In the genomic region with DNA sequence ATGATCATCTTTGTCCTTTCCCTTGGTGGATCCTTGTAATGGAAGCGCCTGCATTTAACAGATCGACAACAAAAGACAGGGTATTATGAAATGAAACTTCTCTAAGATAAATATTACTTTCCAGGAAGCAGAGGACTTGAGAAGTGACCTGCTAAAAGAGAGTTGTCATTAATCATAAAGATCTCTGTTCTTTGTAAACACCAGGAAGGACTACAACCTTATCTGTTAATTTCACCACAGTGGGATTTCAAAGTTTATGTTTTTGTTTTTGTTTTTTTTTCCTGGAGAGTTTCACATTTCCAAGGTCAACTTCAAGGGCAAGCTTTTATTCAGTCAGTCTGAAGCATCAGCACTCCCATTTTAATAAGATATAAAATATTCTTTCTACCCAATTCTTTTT, we compare ENCODE assay signal across 3 cellular contexts.
TF ChIP-seq lines count a peak whose summit lies in the region.

No MANE protein-coding gene starts in this region.

TF ChIP-seq in HEK293, 187 proteins besides CTCF, POLR2A, EP300 and RAD21:
- TF ChIP-seq, protein P1, sequence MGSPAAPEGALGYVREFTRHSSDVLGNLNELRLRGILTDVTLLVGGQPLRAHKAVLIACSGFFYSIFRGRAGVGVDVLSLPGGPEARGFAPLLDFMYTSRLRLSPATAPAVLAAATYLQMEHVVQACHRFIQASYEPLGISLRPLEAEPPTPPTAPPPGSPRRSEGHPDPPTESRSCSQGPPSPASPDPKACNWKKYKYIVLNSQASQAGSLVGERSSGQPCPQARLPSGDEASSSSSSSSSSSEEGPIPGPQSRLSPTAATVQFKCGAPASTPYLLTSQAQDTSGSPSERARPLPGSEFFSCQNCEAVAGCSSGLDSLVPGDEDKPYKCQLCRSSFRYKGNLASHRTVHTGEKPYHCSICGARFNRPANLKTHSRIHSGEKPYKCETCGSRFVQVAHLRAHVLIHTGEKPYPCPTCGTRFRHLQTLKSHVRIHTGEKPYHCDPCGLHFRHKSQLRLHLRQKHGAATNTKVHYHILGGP (tag by site-specific recombination; IDR thresholded peaks at IDR 0.05), result peak; percentile 79
- TF ChIP-seq, protein P2, sequence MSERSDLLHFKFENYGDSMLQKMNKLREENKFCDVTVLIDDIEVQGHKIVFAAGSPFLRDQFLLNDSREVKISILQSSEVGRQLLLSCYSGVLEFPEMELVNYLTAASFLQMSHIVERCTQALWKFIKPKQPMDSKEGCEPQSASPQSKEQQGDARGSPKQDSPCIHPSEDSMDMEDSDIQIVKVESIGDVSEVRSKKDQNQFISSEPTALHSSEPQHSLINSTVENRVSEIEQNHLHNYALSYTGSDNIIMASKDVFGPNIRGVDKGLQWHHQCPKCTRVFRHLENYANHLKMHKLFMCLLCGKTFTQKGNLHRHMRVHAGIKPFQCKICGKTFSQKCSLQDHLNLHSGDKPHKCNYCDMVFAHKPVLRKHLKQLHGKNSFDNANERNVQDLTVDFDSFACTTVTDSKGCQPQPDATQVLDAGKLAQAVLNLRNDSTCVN (tag by site-specific recombination; optimal IDR thresholded peaks at IDR 0.05), result no peak
- TF ChIP-seq ZIC2 (tag by site-specific recombination; IDR thresholded peaks at IDR 0.05), result no peak
- TF ChIP-seq RBAK (tag by site-specific recombination; IDR thresholded peaks at IDR 0.05), result no peak
- TF ChIP-seq, protein P3, sequence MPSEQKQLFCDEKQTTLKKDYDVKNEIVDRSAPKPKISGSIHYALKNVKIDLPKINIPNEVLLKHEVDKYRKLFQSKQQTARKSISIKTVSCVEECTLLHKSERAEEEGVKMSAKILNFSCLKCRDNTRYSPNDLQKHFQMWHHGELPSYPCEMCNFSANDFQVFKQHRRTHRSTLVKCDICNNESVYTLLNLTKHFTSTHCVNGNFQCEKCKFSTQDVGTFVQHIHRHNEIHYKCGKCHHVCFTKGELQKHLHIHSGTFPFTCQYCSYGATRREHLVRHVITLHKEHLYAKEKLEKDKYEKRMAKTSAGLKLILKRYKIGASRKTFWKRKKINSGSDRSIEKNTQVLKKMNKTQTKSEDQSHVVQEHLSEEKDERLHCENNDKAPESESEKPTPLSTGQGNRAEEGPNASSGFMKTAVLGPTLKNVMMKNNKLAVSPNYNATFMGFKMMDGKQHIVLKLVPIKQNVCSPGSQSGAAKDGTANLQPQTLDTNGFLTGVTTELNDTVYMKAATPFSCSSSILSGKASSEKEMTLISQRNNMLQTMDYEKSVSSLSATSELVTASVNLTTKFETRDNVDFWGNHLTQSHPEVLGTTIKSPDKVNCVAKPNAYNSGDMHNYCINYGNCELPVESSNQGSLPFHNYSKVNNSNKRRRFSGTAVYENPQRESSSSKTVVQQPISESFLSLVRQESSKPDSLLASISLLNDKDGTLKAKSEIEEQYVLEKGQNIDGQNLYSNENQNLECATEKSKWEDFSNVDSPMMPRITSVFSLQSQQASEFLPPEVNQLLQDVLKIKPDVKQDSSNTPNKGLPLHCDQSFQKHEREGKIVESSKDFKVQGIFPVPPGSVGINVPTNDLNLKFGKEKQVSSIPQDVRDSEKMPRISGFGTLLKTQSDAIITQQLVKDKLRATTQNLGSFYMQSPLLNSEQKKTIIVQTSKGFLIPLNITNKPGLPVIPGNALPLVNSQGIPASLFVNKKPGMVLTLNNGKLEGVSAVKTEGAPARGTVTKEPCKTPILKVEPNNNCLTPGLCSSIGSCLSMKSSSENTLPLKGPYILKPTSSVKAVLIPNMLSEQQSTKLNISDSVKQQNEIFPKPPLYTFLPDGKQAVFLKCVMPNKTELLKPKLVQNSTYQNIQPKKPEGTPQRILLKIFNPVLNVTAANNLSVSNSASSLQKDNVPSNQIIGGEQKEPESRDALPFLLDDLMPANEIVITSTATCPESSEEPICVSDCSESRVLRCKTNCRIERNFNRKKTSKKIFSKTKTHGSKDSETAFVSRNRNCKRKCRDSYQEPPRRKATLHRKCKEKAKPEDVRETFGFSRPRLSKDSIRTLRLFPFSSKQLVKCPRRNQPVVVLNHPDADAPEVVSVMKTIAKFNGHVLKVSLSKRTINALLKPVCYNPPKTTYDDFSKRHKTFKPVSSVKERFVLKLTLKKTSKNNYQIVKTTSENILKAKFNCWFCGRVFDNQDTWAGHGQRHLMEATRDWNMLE (tag by site-specific recombination; conservative IDR thresholded peaks at IDR 0.05; ENCODE audit: low read depth), result no peak

TF ChIP-seq in IMR-90, 13 proteins besides CTCF, POLR2A, EP300 and RAD21:
- no peak for TF ChIP-seq CEBPB (IDR thresholded peaks at IDR 0.05; ENCODE audit: low read depth, low read length)

TF ChIP-seq in HepG2, 621 proteins besides CTCF, POLR2A, EP300 and RAD21:
- TF ChIP-seq ZNF558 (CRISPR knock-in tag; IDR thresholded peaks at IDR 0.05; ENCODE audit: borderline replicate concordance) (no peak), KLF9 (CRISPR knock-in tag; IDR thresholded peaks at IDR 0.05; ENCODE audit: low read depth) (no peak), ETV6 (CRISPR knock-in tag; conservative IDR thresholded peaks at IDR 0.05) (no peak), HOXA5 (CRISPR knock-in tag; IDR thresholded peaks at IDR 0.05) (no peak), GPN1 (CRISPR knock-in tag; IDR thresholded peaks at IDR 0.05; ENCODE audit: borderline replicate concordance) (no peak), DNMT3B (CRISPR knock-in tag; conservative IDR thresholded peaks at IDR 0.05) (no peak), SSRP1 (CRISPR knock-in tag; IDR thresholded peaks at IDR 0.05) (no peak)
- TF ChIP-seq, protein P4, sequence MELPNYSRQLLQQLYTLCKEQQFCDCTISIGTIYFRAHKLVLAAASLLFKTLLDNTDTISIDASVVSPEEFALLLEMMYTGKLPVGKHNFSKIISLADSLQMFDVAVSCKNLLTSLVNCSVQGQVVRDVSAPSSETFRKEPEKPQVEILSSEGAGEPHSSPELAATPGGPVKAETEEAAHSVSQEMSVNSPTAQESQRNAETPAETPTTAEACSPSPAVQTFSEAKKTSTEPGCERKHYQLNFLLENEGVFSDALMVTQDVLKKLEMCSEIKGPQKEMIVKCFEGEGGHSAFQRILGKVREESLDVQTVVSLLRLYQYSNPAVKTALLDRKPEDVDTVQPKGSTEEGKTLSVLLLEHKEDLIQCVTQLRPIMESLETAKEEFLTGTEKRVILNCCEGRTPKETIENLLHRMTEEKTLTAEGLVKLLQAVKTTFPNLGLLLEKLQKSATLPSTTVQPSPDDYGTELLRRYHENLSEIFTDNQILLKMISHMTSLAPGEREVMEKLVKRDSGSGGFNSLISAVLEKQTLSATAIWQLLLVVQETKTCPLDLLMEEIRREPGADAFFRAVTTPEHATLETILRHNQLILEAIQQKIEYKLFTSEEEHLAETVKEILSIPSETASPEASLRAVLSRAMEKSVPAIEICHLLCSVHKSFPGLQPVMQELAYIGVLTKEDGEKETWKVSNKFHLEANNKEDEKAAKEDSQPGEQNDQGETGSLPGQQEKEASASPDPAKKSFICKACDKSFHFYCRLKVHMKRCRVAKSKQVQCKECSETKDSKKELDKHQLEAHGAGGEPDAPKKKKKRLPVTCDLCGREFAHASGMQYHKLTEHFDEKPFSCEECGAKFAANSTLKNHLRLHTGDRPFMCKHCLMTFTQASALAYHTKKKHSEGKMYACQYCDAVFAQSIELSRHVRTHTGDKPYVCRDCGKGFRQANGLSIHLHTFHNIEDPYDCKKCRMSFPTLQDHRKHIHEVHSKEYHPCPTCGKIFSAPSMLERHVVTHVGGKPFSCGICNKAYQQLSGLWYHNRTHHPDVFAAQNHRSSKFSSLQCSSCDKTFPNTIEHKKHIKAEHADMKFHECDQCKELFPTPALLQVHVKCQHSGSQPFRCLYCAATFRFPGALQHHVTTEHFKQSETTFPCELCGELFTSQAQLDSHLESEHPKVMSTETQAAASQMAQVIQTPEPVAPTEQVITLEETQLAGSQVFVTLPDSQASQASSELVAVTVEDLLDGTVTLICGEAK (IDR thresholded peaks at IDR 0.05), result no peak
- TF ChIP-seq, protein P4 (CRISPR knock-in tag; IDR thresholded peaks at IDR 0.05), result no peak
- TF ChIP-seq, protein P5, sequence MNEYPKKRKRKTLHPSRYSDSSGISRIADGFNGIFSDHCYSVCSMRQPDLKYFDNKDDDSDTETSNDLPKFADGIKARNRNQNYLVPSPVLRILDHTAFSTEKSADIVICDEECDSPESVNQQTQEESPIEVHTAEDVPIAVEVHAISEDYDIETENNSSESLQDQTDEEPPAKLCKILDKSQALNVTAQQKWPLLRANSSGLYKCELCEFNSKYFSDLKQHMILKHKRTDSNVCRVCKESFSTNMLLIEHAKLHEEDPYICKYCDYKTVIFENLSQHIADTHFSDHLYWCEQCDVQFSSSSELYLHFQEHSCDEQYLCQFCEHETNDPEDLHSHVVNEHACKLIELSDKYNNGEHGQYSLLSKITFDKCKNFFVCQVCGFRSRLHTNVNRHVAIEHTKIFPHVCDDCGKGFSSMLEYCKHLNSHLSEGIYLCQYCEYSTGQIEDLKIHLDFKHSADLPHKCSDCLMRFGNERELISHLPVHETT (CRISPR knock-in tag; conservative IDR thresholded peaks at IDR 0.05), result no peak
- TF ChIP-seq, protein P6, sequence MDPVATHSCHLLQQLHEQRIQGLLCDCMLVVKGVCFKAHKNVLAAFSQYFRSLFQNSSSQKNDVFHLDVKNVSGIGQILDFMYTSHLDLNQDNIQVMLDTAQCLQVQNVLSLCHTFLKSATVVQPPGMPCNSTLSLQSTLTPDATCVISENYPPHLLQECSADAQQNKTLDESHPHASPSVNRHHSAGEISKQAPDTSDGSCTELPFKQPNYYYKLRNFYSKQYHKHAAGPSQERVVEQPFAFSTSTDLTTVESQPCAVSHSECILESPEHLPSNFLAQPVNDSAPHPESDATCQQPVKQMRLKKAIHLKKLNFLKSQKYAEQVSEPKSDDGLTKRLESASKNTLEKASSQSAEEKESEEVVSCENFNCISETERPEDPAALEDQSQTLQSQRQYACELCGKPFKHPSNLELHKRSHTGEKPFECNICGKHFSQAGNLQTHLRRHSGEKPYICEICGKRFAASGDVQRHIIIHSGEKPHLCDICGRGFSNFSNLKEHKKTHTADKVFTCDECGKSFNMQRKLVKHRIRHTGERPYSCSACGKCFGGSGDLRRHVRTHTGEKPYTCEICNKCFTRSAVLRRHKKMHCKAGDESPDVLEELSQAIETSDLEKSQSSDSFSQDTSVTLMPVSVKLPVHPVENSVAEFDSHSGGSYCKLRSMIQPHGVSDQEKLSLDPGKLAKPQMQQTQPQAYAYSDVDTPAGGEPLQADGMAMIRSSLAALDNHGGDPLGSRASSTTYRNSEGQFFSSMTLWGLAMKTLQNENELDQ (CRISPR knock-in tag; IDR thresholded peaks at IDR 0.05; ENCODE audit: borderline replicate concordance), result no peak
